ENCODE assay signal across 8 cellular contexts in genomic region chr1:1890506-1891348, GRCh38. TPM values are rescaled to one million over a fixed set of nuclear protein-coding genes. Genes with fewer than 3 reads are reported as not detected.
DNase-seq lines count a peak whose midpoint lies in the region; ATAC-seq and TF ChIP-seq lines count a peak whose summit lies in the region.

Gene GNB1, minus strand, starts transcription at chr1:1891087. Its CDS starts 65,634 bp downstream, at chr1:1825453.

- TF ChIP-seq CTCF in HFF-Myc (IDR thresholded peaks at IDR 0.05; ENCODE audit: low read depth, low read length, missing control alignments) = no peak
- peak in 1 of 5 experiments; percentile 38 for TF ChIP-seq CTCF in tibial nerve (IDR thresholded peaks at IDR 0.05)

- H3K9me3 ChIP-seq in adipocyte (ENCODE audit: control insufficient read depth, low read length) = no peaks in the 10 kb centered on the region
- no peaks in the 10 kb centered on the region for H3K9me3 ChIP-seq in tibial nerve

- ATAC-seq in T-cell (replicated peaks in 1 of 4) = peak; percentile 73 to 83 (median 75)

- H3K36me3 ChIP-seq in adipocyte (ENCODE audit: control insufficient read depth, insufficient read depth, low read length, severe bottlenecking) (no peaks in the 10 kb centered on the region), tibial nerve (no peaks in the 10 kb centered on the region)

- H3K27ac ChIP-seq in tibial nerve = peak within 1 kb of the TSS; percentile 90 to 98 (median 95)

- H3K4me3 ChIP-seq in GM08714 (ENCODE audit: low read length) (peak within 1 kb of the TSS; percentile 85), HFF-Myc (replicated peaks; ENCODE audit: low read depth, low read length) (peak within 1 kb of the TSS; percentile 74), adipocyte (ENCODE audit: low read length) (peak within 1 kb of the TSS; percentile 91), tibial nerve (peak within 1 kb of the TSS; percentile 73 to 87 (median 80))

- peak; percentile 69 to 79 for TF ChIP-seq POLR2A in tibial nerve (IDR thresholded peaks at IDR 0.05)

- CTCF ChIA-PET in T-cell (lab: Charles Lee) = interaction anchor here in 1 of 2 donors (0.7 kb wide), 1 partner anchor 276 kb away, joined by 6 read pairs; no protein-coding TSS in a partner anchor

- H3K9ac ChIP-seq in adipocyte (ENCODE audit: low read length) = peak within 1 kb of the TSS; percentile 95

- peaks cover 62 to 65% (median 63%) of the 10 kb centered on the region in 3 donors for H3K4me1 Mint-ChIP-seq in T-cell

- no peaks in the 10 kb centered on the region for H3K36me3 Mint-ChIP-seq in T-cell

- H3K27me3 Mint-ChIP-seq in T-cell = no peaks in the 10 kb centered on the region

- POLR2A ChIA-PET in T-cell (lab: Charles Lee) = no interaction called here

- WGBS in tibial nerve, 2 donors = 0 to 2% methylated on average over 16 to 32 of the region's 137 CpGs

- TF ChIP-seq EP300 in tibial nerve (IDR thresholded peaks at IDR 0.05) = no peak

- H3K4me1 ChIP-seq in adipocyte (ENCODE audit: control insufficient read depth, insufficient read depth, low read length) = peaks cover 54% of the 10 kb centered on the region
- H3K4me1 ChIP-seq in tibial nerve = peaks cover 0 to 77% (median 56%) of the 10 kb centered on the region in 4 donors

- intact Hi-C loops in cardiac septum (cut with DNase I) = loop anchor here (2.0 to 5.0 kb wide), 2 partner anchors 32 to 113 kb away; partner anchors contain the start of gene NADK

- peak within 1 kb of the TSS; percentile 97 to 98 for H3K27ac Mint-ChIP-seq in T-cell

- DNase-seq in HFF-Myc (ENCODE audit: extremely low read depth, low read depth) (peak; percentile 43), NCI-H1048 (lab: John Stamatoyannopoulos, UW) (peak; percentile 81), T-cell (peak; percentile 72 to 92 (median 84)), adipocyte (ENCODE audit: low read depth) (peak; percentile 96), cardiac septum (ENCODE audit: low spot score) (peak; percentile 95), pons (ENCODE audit: low spot score) (peak; percentile 84), tibial nerve (ENCODE audit: low spot score in 2 of 2) (peak; percentile 74 to 75)

- no peaks in the 10 kb centered on the region for H3K27me3 ChIP-seq in adipocyte (replicated peaks; ENCODE audit: control insufficient read depth, insufficient read depth, low read length)
- peaks cover 0 to 11% of the 10 kb centered on the region in 2 donors for H3K27me3 ChIP-seq in tibial nerve

- peak within 1 kb of the TSS; percentile 87 to 92 (median 91) for H3K4me3 Mint-ChIP-seq in T-cell

- H3K9me3 Mint-ChIP-seq in T-cell = no peaks in the 10 kb centered on the region

RNA-seq across cellular contexts. Expression of gene GNB1, which starts in this region (rescaled TPM):
- total RNA-seq in T-cell (100 to 1,000 TPM; 208 to 295 (median 261) TPM), cardiac septum (183 TPM), tibial nerve (100 to 1,000 TPM; 150 to 191 (median 159) TPM)

Comparison
In these comparisons a context has a peak if more than half of its experiments do, and no peak if none do; other contexts are left out.
1. Peak in every context shown above with its lines: DNase-seq, ATAC-seq, H3K4me3 ChIP-seq and H3K27ac ChIP-seq.
2. DNase-seq: peak in every context shown above with its lines; median percentile 96 in adipocyte; 95 in cardiac septum; 84 in T-cell; 84 in pons; 81 in NCI-H1048; 74 in tibial nerve; 43 in HFF-Myc.